In the genomic region with DNA sequence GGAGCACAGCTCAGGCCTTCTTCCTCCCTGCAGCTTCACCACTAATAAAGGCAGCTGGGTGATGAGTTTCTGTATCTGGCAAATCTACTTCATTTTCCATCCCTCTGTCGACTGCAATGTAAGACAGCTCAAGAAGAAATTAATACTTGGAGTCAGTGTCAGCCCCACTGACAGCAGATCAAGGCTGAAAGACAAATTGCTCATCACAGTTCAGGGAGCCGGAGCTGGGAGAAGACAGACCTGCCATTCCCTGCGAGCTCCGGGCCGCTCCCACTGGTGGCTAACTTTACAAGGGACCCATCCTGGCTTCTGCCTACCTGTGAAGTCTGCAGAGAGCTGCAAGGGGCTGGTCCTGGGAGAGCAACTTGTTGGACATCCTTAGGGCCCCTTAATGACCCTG, we compare ENCODE assay signal across 24 cellular contexts. TPM values are rescaled to one million over a fixed set of nuclear protein-coding genes. Genes with fewer than 3 reads are reported as not detected.
DNase-seq lines count a peak whose midpoint lies in the region; ATAC-seq lines count a peak whose summit lies in the region.
"Had no signal": no experiment of that assay in that cellular context is flagged by ENCODE, and none has a peak within 500 bp of the region (broad histone marks: within the 10 kb centered on the region; RNA-seq: fewer than 3 reads in every experiment).

No MANE protein-coding gene starts in this region.

- H3K4me1 ChIP-seq in neuronal stem cell (ENCODE audit: control insufficient read depth in 2 of 2, insufficient read depth in 1 of 2, low read depth in 1 of 2, low read length in 2 of 2): peaks cover 0 to 6% of the 10 kb centered on the region in 2 donors
- H3K4me1 ChIP-seq: BLaER1 had no signal

- no peak overlapping the region for H3K9ac ChIP-seq in neuronal stem cell (ENCODE audit: low read depth, low read length, poor library complexity)
- H3K9ac ChIP-seq: BLaER1 had no signal

- H3K9me3 ChIP-seq in neuronal stem cell (replicated peaks in 1 of 2; ENCODE audit: control insufficient read depth in 2 of 2, insufficient read depth in 1 of 2, low read depth in 1 of 2, low read length in 2 of 2): no peaks in the 10 kb centered on the region
- H3K9me3 ChIP-seq: BE2C had no signal

- no peaks in the 10 kb centered on the region for H3K79me1 ChIP-seq in neuronal stem cell (ENCODE audit: low read depth, low read length)

- no peak overlapping the region for H2AFZ ChIP-seq in neuronal stem cell (ENCODE audit: low read length)

- H3K4me3 ChIP-seq in neuronal stem cell (ENCODE audit: low read length in 2 of 2): no peak overlapping the region
- H3K4me3 ChIP-seq: BLaER1 had no signal

- no peaks in the 10 kb centered on the region for H3K36me3 ChIP-seq in neuronal stem cell (replicated peaks in 1 of 2; ENCODE audit: control insufficient read depth in 2 of 2, insufficient read depth in 2 of 2, low read length in 2 of 2)
- H3K36me3 ChIP-seq: BE2C, BLaER1 had no signal

- H3K27me3 ChIP-seq in neuronal stem cell (ENCODE audit: control insufficient read depth in 3 of 3, insufficient read depth in 3 of 3, low read depth in 1 of 3, low read length in 3 of 3): no peaks in the 10 kb centered on the region
- H3K27me3 ChIP-seq: BLaER1 had no signal

- H2BK120ac ChIP-seq in neuronal stem cell (ENCODE audit: low read depth, low read length): no peak overlapping the region

- no peak overlapping the region for H3K4me2 ChIP-seq in neuronal stem cell (ENCODE audit: insufficient read depth, low read length, poor library complexity, severe bottlenecking)
- H3K4me2 ChIP-seq: BLaER1 had no signal

- no peak overlapping the region for H2BK12ac ChIP-seq in neuronal stem cell (ENCODE audit: low read length)

- H3K4ac ChIP-seq in neuronal stem cell (ENCODE audit: low read length): no peak overlapping the region

- no CpG with 5 or more reads among the region's 5 CpGs for WGBS in neuronal stem cell (ENCODE audit: extremely low coverage in 2 of 2, insufficient read length in 2 of 2, insufficient replicate concordance in 1 of 2), 2 donors

- intact Hi-C loops in cardiac septum (cut with DNase I) (no loop called here), Right ventricle myocardium superior (cut with DNase I) (no loop called here)

- H3K23ac ChIP-seq in neuronal stem cell (ENCODE audit: low read depth, low read length, poor library complexity): no peak overlapping the region

- no peak overlapping the region for H2AK5ac ChIP-seq in neuronal stem cell (ENCODE audit: low read depth, low read length)

- no peak overlapping the region for H4K91ac ChIP-seq in neuronal stem cell (ENCODE audit: low read depth, low read length, poor library complexity)

- no peak overlapping the region for H2BK5ac ChIP-seq in neuronal stem cell (ENCODE audit: low read length)

- ATAC-seq in Right ventricle myocardium superior (ENCODE audit: poor library complexity): no peak

- DNase-seq in cardiac septum (ENCODE audit: low spot score): peak; percentile 44
- DNase-seq in Right ventricle myocardium superior: no peak
- DNase-seq in mesenteric fat pad (ENCODE audit: low spot score): peak; percentile 43
- DNase-seq in neuronal stem cell (ENCODE audit: low spot score): no peak
- DNase-seq in NCI-H2107 treated with DMSO at 0.1 percent for 48 hours (lab: John Stamatoyannopoulos, UW; ENCODE audit: unreplicated experiment): no peak
- DNase-seq in NCI-H1048 (lab: John Stamatoyannopoulos, UW): no peak
- DNase-seq in DMS53 treated with DMSO at 0.1 percent for 48 hours (lab: John Stamatoyannopoulos, UW; ENCODE audit: unreplicated experiment): no peak
- DNase-seq: 8988T; ACHN; C1 segment of cervical spinal cord; CD4-positive, alpha-beta memory T cell; CD4-positive, CD25-positive, alpha-beta regulatory T cell; CD8-positive, alpha-beta memory T cell; COR-L47; DMS 273 treated with DMSO at 0.1 percent for 48 hours; DMS153; DMS53; DMS79 treated with DMSO at 0.1 percent for 48 hours; GF-D8 had no signal

- H3K27ac ChIP-seq in neuronal stem cell (replicated peaks; ENCODE audit: low read length): no peak overlapping the region
- H3K27ac ChIP-seq: BLaER1 had no signal

- H2BK15ac ChIP-seq in neuronal stem cell (ENCODE audit: low read length): no peak overlapping the region

- peak overlapping the region; percentile 31 for H3K18ac ChIP-seq in neuronal stem cell (ENCODE audit: low read length)

- no peak overlapping the region for H3K14ac ChIP-seq in neuronal stem cell (ENCODE audit: low read length)

- H4K8ac ChIP-seq in neuronal stem cell (ENCODE audit: low read depth, low read length): no peak overlapping the region

RNA-seq across cellular contexts. Expression of a gene that starts 49.8 kb away (rescaled TPM):
- not detected for total RNA-seq in cardiac septum
- total RNA-seq in Right ventricle myocardium superior: not detected
- not detected for total RNA-seq in mesenteric fat pad
- polyA plus RNA-seq in neuronal stem cell (2013, experiment 1 of 2): 1.0 TPM
- polyA plus RNA-seq in neuronal stem cell (2013, experiment 2 of 2): 0.90 TPM
- total RNA-seq: A673; CD4-positive, alpha-beta memory T cell; CD4-positive, CD25-positive, alpha-beta regulatory T cell; CD8-positive, alpha-beta memory T cell had no signal
- polyA plus RNA-seq: AG04450; CD14-positive monocyte; CD4-positive, alpha-beta memory T cell; CD4-positive, CD25-positive, alpha-beta regulatory T cell; CD8-positive, alpha-beta memory T cell had no signal

Comparison
In these comparisons a context has a peak if more than half of its experiments do, and no peak if none do; other contexts are left out.
1. DNase-seq: peak in cardiac septum (single experiment) and mesenteric fat pad (single experiment); none in Right ventricle myocardium superior (single experiment), neuronal stem cell (single experiment), NCI-H2107 treated with DMSO at 0.1 percent for 48 hours (single experiment), NCI-H1048 (single experiment) and DMS53 treated with DMSO at 0.1 percent for 48 hours (single experiment).